Comparison of ENCODE assay signal across 18 cellular contexts in genomic region chr4:108099838-108100237, GRCh38.
"Had no signal": no experiment of that assay in that cellular context is flagged by ENCODE, and none has a peak within 500 bp of the region (broad histone marks: within the 10 kb centered on the region; RNA-seq: fewer than 3 reads in every experiment).

No MANE protein-coding gene starts in this region.

- H3K4me1 ChIP-seq: psoas muscle, upper lobe of left lung had no signal

- H3K4me3 Mint-ChIP-seq: endodermal cell, natural killer cell had no signal

- H3K4me3 ChIP-seq: hepatocyte, ovary, psoas muscle, thoracic aorta, upper lobe of left lung had no signal

- H3K36me3 Mint-ChIP-seq: natural killer cell had no signal

- H3K9me3 Mint-ChIP-seq: endodermal cell, natural killer cell had no signal

- ATAC-seq: left cardiac atrium, natural killer cell, psoas muscle, right cardiac atrium had no signal

- H3K27me3 ChIP-seq: brain microvascular endothelial cell, hepatocyte, ovary, upper lobe of left lung had no signal

- H3K27ac Mint-ChIP-seq: endodermal cell, natural killer cell had no signal

- DNase-seq: activated CD4-positive, alpha-beta T cell treated with anti-CD3 and anti-CD28 coated beads, Interleukin-2, amount 50 U/mL, for 4 hours; aorta; brain microvascular endothelial cell; central memory CD4-positive, alpha-beta T cell; endodermal cell; foreskin fibroblast; left cardiac atrium; mesendoderm; natural killer cell; ovary; psoas muscle; right cardiac atrium; SK-N-SH; stimulated activated CD4-positive, alpha-beta T cell treated with anti-CD3 and anti-CD28 coated beads, Interleukin-2, amount 100 ng/mL, for 48 hours; upper lobe of left lung had no signal

- H3K36me3 ChIP-seq: brain microvascular endothelial cell, ovary, thoracic aorta, upper lobe of left lung had no signal

- H3K27ac ChIP-seq: brain microvascular endothelial cell, epithelial cell of prostate, hepatocyte, ovary, psoas muscle, thoracic aorta, upper lobe of left lung had no signal

- H3K9me3 ChIP-seq: ovary, psoas muscle, SK-N-SH, thoracic aorta, upper lobe of left lung had no signal
